Comparison of ENCODE assay signal across 1 cellular context in genomic region chr10:61225939-61226338, GRCh38.
TF ChIP-seq lines count a peak whose summit lies in the region.

No MANE protein-coding gene starts in this region.

TF ChIP-seq in K562, 482 proteins besides CTCF, POLR2A, EP300 and RAD21 (continued from another document):
- TF ChIP-seq ZEB2 (IDR thresholded peaks at IDR 0.05) (0 out of 2 replicates have a peak, but pooled peaks have one; percentile 27), TRIM28 (IDR thresholded peaks at IDR 0.05) (peak; percentile 81)
